Comparison of ENCODE assay signal across 9 cellular contexts in genomic region chr2:7773362-7773973, GRCh38.
DNase-seq lines count a peak whose midpoint lies in the region; ATAC-seq and TF ChIP-seq lines count a peak whose summit lies in the region.
"Had no signal": no experiment of that assay in that cellular context is flagged by ENCODE, and none has a peak within 500 bp of the region (broad histone marks: within the 10 kb centered on the region; RNA-seq: fewer than 3 reads in every experiment).

No MANE protein-coding gene starts in this region.

- peak overlapping the region; percentile 46 for H3K4me3 Mint-ChIP-seq in CD8-positive, alpha-beta T cell
- H3K4me3 Mint-ChIP-seq in activated T-helper 1 cell treated with anti-CD3 and anti-CD28 coated beads, Interleukin-12 subunit alpha, Interleukin-12 subunit beta, Interleukin-2, Interleukin-4 antibody, amounts not matched to agents 30 ng/mL and 10 ng/mL and 1 ng/mL, durations not matched to agents 14 hours and 24 hours and 36 hours, result peak overlapping the region; percentile 28
- H3K4me3 Mint-ChIP-seq: nephron had no signal

- no peak for DNase-seq in CD8-positive, alpha-beta T cell
- DNase-seq in activated T-helper 1 cell treated with anti-CD3 and anti-CD28 coated beads, Interleukin-12 subunit alpha, Interleukin-12 subunit beta, Interleukin-2, Interleukin-4 antibody, amounts not matched to agents 30 ng/mL and 10 ng/mL and 1 ng/mL, durations not matched to agents 14 hours and 24 hours and 36 hours (ENCODE audit: low spot score), result peak; percentile 39
- peak; percentile 36 for DNase-seq in stimulated activated CD4-positive, alpha-beta T cell treated with anti-CD3 and anti-CD28 coated beads, Interleukin-1b, Interleukin-23, amount 100 ng/mL, for 48 hours
- no peak for DNase-seq in amniotic stem cell (lab: John Stamatoyannopoulos, UW)
- no peak for DNase-seq in NCI-H524 (lab: John Stamatoyannopoulos, UW)
- no peak for DNase-seq in cerebellar nuclear complex (lab: John Stamatoyannopoulos, UW)

- ATAC-seq in CD8-positive, alpha-beta T cell, result no peak
- ATAC-seq in GM19438 (IDR thresholded peaks at IDR 0.05; ENCODE audit: low read depth, unreplicated experiment), result peak; percentile 63
- ATAC-seq in HG03378 (IDR thresholded peaks at IDR 0.05; ENCODE audit: unreplicated experiment), result peak; percentile 85

- intact Hi-C loops in CD8-positive, alpha-beta T cell (cut with DNase I, micrococcal nuclease), result no loop called here
- intact Hi-C loops in activated T-helper 1 cell treated with anti-CD3 and anti-CD28 coated beads, Interleukin-12 subunit alpha, Interleukin-12 subunit beta, Interleukin-2, Interleukin-4 antibody, amounts not matched to agents 30 ng/mL and 10 ng/mL and 1 ng/mL, durations not matched to agents 14 hours and 24 hours and 36 hours (cut with micrococcal nuclease), result loop anchor here (1.0 to 10.0 kb wide), 26 partner anchors 15 to 910 kb away; no protein-coding TSS in a partner anchor

- peaks cover 4% of the 10 kb centered on the region for H3K4me1 ChIP-seq in CD8-positive, alpha-beta T cell (ENCODE audit: insufficient read depth, low read length)

- TF ChIP-seq CTCF in CD8-positive, alpha-beta T cell (IDR thresholded peaks at IDR 0.05), result no peak

- no peaks in the 10 kb centered on the region for H3K27me3 ChIP-seq in CD8-positive, alpha-beta T cell (ENCODE audit: insufficient read depth, low read length)

- CTCF ChIA-PET in CD8-positive, alpha-beta T cell (lab: Charles Lee), result interaction anchor here (0.6 to 0.7 kb wide), 2 partner anchors 11 to 442 kb away, joined by 3 to 4 read pairs; no protein-coding TSS in a partner anchor

- H3K27ac Mint-ChIP-seq in CD8-positive, alpha-beta T cell, result no peak overlapping the region
- H3K27ac Mint-ChIP-seq in activated T-helper 1 cell treated with anti-CD3 and anti-CD28 coated beads, Interleukin-12 subunit alpha, Interleukin-12 subunit beta, Interleukin-2, Interleukin-4 antibody, amounts not matched to agents 30 ng/mL and 10 ng/mL and 1 ng/mL, durations not matched to agents 14 hours and 24 hours and 36 hours, result peak overlapping the region; percentile 91
- H3K27ac Mint-ChIP-seq: nephron had no signal

- POLR2A ChIA-PET in CD8-positive, alpha-beta T cell (lab: Charles Lee), result interaction anchor here (1.0 kb wide), 2 partner anchors 9 to 13 kb away, joined by 3 to 4 read pairs; no protein-coding TSS in a partner anchor

- H3K9me3 ChIP-seq in CD8-positive, alpha-beta T cell (ENCODE audit: low read length), result no peaks in the 10 kb centered on the region

- H3K27me3 Mint-ChIP-seq in CD8-positive, alpha-beta T cell (ENCODE audit: low read depth), result no peaks in the 10 kb centered on the region
- H3K27me3 Mint-ChIP-seq in activated T-helper 1 cell treated with anti-CD3 and anti-CD28 coated beads, Interleukin-12 subunit alpha, Interleukin-12 subunit beta, Interleukin-2, Interleukin-4 antibody, amounts not matched to agents 30 ng/mL and 10 ng/mL and 1 ng/mL, durations not matched to agents 14 hours and 24 hours and 36 hours (ENCODE audit: insufficient read depth), result no peaks in the 10 kb centered on the region

- no peaks in the 10 kb centered on the region for H3K9me3 Mint-ChIP-seq in CD8-positive, alpha-beta T cell
- peaks cover 17% of the 10 kb centered on the region for H3K9me3 Mint-ChIP-seq in activated T-helper 1 cell treated with anti-CD3 and anti-CD28 coated beads, Interleukin-12 subunit alpha, Interleukin-12 subunit beta, Interleukin-2, Interleukin-4 antibody, amounts not matched to agents 30 ng/mL and 10 ng/mL and 1 ng/mL, durations not matched to agents 14 hours and 24 hours and 36 hours
- H3K9me3 Mint-ChIP-seq: nephron had no signal

- H3K36me3 ChIP-seq in CD8-positive, alpha-beta T cell (ENCODE audit: insufficient read depth, low read length), result no peaks in the 10 kb centered on the region

- H3K4me1 Mint-ChIP-seq in CD8-positive, alpha-beta T cell (ENCODE audit: low read depth), result peaks cover 14% of the 10 kb centered on the region
- peaks cover 41% of the 10 kb centered on the region for H3K4me1 Mint-ChIP-seq in activated T-helper 1 cell treated with anti-CD3 and anti-CD28 coated beads, Interleukin-12 subunit alpha, Interleukin-12 subunit beta, Interleukin-2, Interleukin-4 antibody, amounts not matched to agents 30 ng/mL and 10 ng/mL and 1 ng/mL, durations not matched to agents 14 hours and 24 hours and 36 hours (ENCODE audit: low read depth)
- H3K4me1 Mint-ChIP-seq: nephron had no signal

- H3K4me3 ChIP-seq in CD8-positive, alpha-beta T cell (ENCODE audit: low read depth, low read length), result no peak overlapping the region

- H3K36me3 Mint-ChIP-seq in CD8-positive, alpha-beta T cell, result no peaks in the 10 kb centered on the region
- H3K36me3 Mint-ChIP-seq in activated T-helper 1 cell treated with anti-CD3 and anti-CD28 coated beads, Interleukin-12 subunit alpha, Interleukin-12 subunit beta, Interleukin-2, Interleukin-4 antibody, amounts not matched to agents 30 ng/mL and 10 ng/mL and 1 ng/mL, durations not matched to agents 14 hours and 24 hours and 36 hours (ENCODE audit: low read depth), result peaks cover 19% of the 10 kb centered on the region

- no peak overlapping the region for H3K27ac ChIP-seq in CD8-positive, alpha-beta T cell (ENCODE audit: low read depth, low read length)

Comparison
In these comparisons a context has a peak if more than half of its experiments do, and no peak if none do; other contexts are left out.
1. DNase-seq: peak in activated T-helper 1 cell treated with anti-CD3 and anti-CD28 coated beads, Interleukin-12 subunit alpha, Interleukin-12 subunit beta, Interleukin-2, Interleukin-4 antibody, amounts not matched to agents 30 ng/mL and 10 ng/mL and 1 ng/mL, durations not matched to agents 14 hours and 24 hours and 36 hours (single experiment) and stimulated activated CD4-positive, alpha-beta T cell treated with anti-CD3 and anti-CD28 coated beads, Interleukin-1b, Interleukin-23, amount 100 ng/mL, for 48 hours (single experiment); none in CD8-positive, alpha-beta T cell (0 of 7), amniotic stem cell (single experiment), NCI-H524 (0 of 2) and cerebellar nuclear complex (0 of 2).